In the genomic region with DNA sequence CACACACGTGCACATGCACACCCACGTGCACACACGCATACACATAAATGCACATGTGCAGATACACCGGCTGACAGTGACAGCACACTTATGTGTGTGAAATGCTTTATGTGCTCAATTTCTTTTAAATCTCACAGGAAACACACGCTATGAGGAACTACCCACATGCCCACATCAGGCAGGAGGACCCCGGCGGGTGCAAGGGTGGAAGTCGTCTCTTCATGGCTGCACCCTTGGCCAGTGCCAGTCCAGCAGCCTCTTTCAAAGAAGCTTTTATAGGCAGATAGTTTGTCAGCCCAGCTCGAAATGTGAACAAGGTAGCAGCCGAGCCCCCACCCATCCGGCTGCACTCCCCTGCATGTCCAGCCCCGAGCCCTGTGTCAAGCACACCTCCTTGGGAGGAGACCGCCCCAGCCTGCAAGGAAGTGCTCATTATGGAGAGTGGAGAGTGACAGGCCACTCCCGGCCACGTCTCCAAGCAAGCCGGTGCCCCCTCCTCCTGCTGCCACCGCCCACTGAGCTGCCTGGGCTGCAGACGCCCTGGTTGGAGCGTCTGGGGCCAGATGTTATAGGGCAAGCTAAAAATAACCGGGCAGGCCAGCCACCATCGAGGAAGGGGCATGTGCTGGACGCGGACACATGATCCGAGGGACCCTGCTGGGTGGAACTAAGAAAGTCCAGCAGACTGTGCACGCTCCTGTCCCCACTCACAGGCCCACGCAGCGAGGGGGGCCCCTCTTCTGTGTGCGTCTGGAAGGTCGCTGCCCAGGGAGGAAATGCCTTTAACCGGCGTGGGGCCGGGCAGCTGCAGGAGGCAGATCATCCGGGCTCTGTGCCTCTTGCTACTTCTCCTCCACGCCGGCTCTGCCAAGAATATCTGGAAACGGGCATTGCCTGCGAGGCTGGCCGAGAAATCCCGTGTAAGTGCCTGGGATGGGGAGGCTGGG, we compare ENCODE assay signal across 9 cellular contexts. TPM values are rescaled to one million over a fixed set of nuclear protein-coding genes. Genes with fewer than 3 reads are reported as not detected.
DNase-seq lines count a peak whose midpoint lies in the region; ATAC-seq and TF ChIP-seq lines count a peak whose summit lies in the region.
"Had no signal": no experiment of that assay in that cellular context is flagged by ENCODE, and none has a peak within 500 bp of the region (broad histone marks: within the 10 kb centered on the region; RNA-seq: fewer than 3 reads in every experiment).

A gene with protein sequence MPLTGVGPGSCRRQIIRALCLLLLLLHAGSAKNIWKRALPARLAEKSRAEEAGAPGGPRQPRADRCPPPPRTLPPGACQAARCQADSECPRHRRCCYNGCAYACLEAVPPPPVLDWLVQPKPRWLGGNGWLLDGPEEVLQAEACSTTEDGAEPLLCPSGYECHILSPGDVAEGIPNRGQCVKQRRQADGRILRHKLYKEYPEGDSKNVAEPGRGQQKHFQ (plus strand): TSS at position 683 of the 947 bp plus-strand sequence. CDS start 94 bp downstream, at position 777.

- CTCF ChIA-PET in activated CD4-positive, alpha-beta T cell treated with anti-CD3 and anti-CD28 coated beads for 36 hours (lab: Charles Lee), result interaction anchor here (0.7 kb wide), 1 partner anchor 11 kb away, joined by 3 read pairs; no protein-coding TSS in a partner anchor

- WGBS in testis, 2 donors, result 35 to 62% methylated on average over 27 to 36 of the region's 39 CpGs
- 12 to 15% methylated on average over 37 to 39 of the region's 39 CpGs for WGBS in tibial nerve, 2 donors

- peak; percentile 34 for DNase-seq in NCI-H146 (lab: John Stamatoyannopoulos, UW)
- DNase-seq in colonic mucosa, result no peak
- peak; percentile 51 for DNase-seq in lower lobe of right lung
- no peak for DNase-seq in testis
- no peak for DNase-seq in tibial nerve (ENCODE audit: low spot score in 2 of 2)
- DNase-seq in activated CD4-positive, alpha-beta T cell treated with anti-CD3 and anti-CD28 coated beads for 36 hours, result no peak

- no peak within 1 kb of the TSS for H3K27ac Mint-ChIP-seq in activated CD4-positive, alpha-beta T cell treated with anti-CD3 and anti-CD28 coated beads for 36 hours

- H3K4me1 ChIP-seq in colonic mucosa, result peaks cover 10% of the 10 kb centered on the region
- peaks cover 18% of the 10 kb centered on the region for H3K4me1 ChIP-seq in lower lobe of right lung
- peaks cover 23% of the 10 kb centered on the region for H3K4me1 ChIP-seq in testis
- peaks cover 0 to 31% (median 12%) of the 10 kb centered on the region in 4 donors for H3K4me1 ChIP-seq in tibial nerve

- H3K36me3 ChIP-seq in colonic mucosa (no peaks in the 10 kb centered on the region), lower lobe of right lung (no peaks in the 10 kb centered on the region), testis (ENCODE audit: low read depth, missing control alignments) (no peaks in the 10 kb centered on the region), tibial nerve (no peaks in the 10 kb centered on the region)
- H3K36me3 ChIP-seq: uterus had no signal

- H3K36me3 Mint-ChIP-seq in activated CD4-positive, alpha-beta T cell treated with anti-CD3 and anti-CD28 coated beads for 36 hours (ENCODE audit: low read depth), result no peaks in the 10 kb centered on the region

- TF ChIP-seq CTCF in colonic mucosa (IDR thresholded peaks at IDR 0.05) (no peak), lower lobe of right lung (IDR thresholded peaks at IDR 0.05) (no peak), testis (IDR thresholded peaks at IDR 0.05) (no peak), tibial nerve (IDR thresholded peaks at IDR 0.05) (no peak)

- intact Hi-C loops in colonic mucosa (cut with DNase I) (no loop called here), lower lobe of right lung (cut with DNase I) (no loop called here), testis (cut with DNase I; ENCODE audit: low total_unique reads) (no loop called here)
- intact Hi-C loops in activated CD4-positive, alpha-beta T cell treated with anti-CD3 and anti-CD28 coated beads for 36 hours (cut with DNase I, micrococcal nuclease), result no loop called here

- H3K4me1 Mint-ChIP-seq in activated CD4-positive, alpha-beta T cell treated with anti-CD3 and anti-CD28 coated beads for 36 hours, result peaks cover 7% of the 10 kb centered on the region

- no peaks in the 10 kb centered on the region for H3K9me3 ChIP-seq in colonic mucosa
- no peaks in the 10 kb centered on the region for H3K9me3 ChIP-seq in lower lobe of right lung
- no peaks in the 10 kb centered on the region for H3K9me3 ChIP-seq in testis
- H3K9me3 ChIP-seq in tibial nerve, result no peaks in the 10 kb centered on the region
- H3K9me3 ChIP-seq: uterus had no signal

- TF ChIP-seq POLR2A in testis (IDR thresholded peaks at IDR 0.05), result no peak
- no peak for TF ChIP-seq POLR2A in tibial nerve (IDR thresholded peaks at IDR 0.05)

- peaks cover 39% of the 10 kb centered on the region for H3K27me3 Mint-ChIP-seq in activated CD4-positive, alpha-beta T cell treated with anti-CD3 and anti-CD28 coated beads for 36 hours

- peak within 1 kb of the TSS; percentile 47 to 61 for H3K9ac ChIP-seq in colonic mucosa (ENCODE audit: low read depth in 2 of 2, low read length in 2 of 2)

- no peaks in the 10 kb centered on the region for H3K27me3 ChIP-seq in colonic mucosa
- H3K27me3 ChIP-seq in lower lobe of right lung (ENCODE audit: low read depth), result peaks cover 6% of the 10 kb centered on the region
- no peaks in the 10 kb centered on the region for H3K27me3 ChIP-seq in testis
- H3K27me3 ChIP-seq in tibial nerve, result peaks cover 0 to 16% of the 10 kb centered on the region in 2 donors
- H3K27me3 ChIP-seq: uterus had no signal

- no peak within 1 kb of the TSS for H3K4me3 Mint-ChIP-seq in activated CD4-positive, alpha-beta T cell treated with anti-CD3 and anti-CD28 coated beads for 36 hours

- H3K9me3 Mint-ChIP-seq in activated CD4-positive, alpha-beta T cell treated with anti-CD3 and anti-CD28 coated beads for 36 hours (ENCODE audit: low read depth), result no peaks in the 10 kb centered on the region

- peak in 1 of 2 donors; percentile 10 for TF ChIP-seq EP300 in tibial nerve (IDR thresholded peaks at IDR 0.05)

- H3K27ac ChIP-seq in colonic mucosa (peak within 1 kb of the TSS; percentile 61), lower lobe of right lung (peak within 1 kb of the TSS; percentile 75), testis (peak within 1 kb of the TSS in 1 of 2 donors; percentile 32), tibial nerve (peak within 1 kb of the TSS in 2 of 4 donors; percentile 23 to 66)
- H3K27ac ChIP-seq: uterus had no signal

- ATAC-seq in lower lobe of right lung (peak; percentile 61 to 64), GM21786 (IDR thresholded peaks at IDR 0.05; ENCODE audit: unreplicated experiment) (no peak), HG03045 (IDR thresholded peaks at IDR 0.05; ENCODE audit: unreplicated experiment) (no peak)
- ATAC-seq in activated CD4-positive, alpha-beta T cell treated with anti-CD3 and anti-CD28 coated beads for 36 hours, result no peak

- POLR2A ChIA-PET in activated CD4-positive, alpha-beta T cell treated with anti-CD3 and anti-CD28 coated beads for 36 hours (lab: Charles Lee), result no interaction called here

- H3K4me3 ChIP-seq in colonic mucosa (peak within 1 kb of the TSS; percentile 25), lower lobe of right lung (peak within 1 kb of the TSS; percentile 54), testis (peak within 1 kb of the TSS; percentile 6 to 31), tibial nerve (peak within 1 kb of the TSS in 2 of 4 donors; percentile 1 to 40)
- H3K4me3 ChIP-seq: uterus had no signal

RNA-seq across cellular contexts. Expression of the gene that starts here (rescaled TPM):
- total RNA-seq in colonic mucosa (10 to 100 TPM in 1 of 2 donors, 1 to 10 TPM in 1; 4.4 to 17.4 TPM), lower lobe of right lung (18.0 TPM), testis (10 to 100 TPM; 18.9 to 23.5 TPM), tibial nerve (1 to 10 TPM; 3.5 to 4.6 (median 4.2) TPM)
- polyA plus RNA-seq in testis (ENCODE audit: insufficient read depth, low read depth, low replicate concordance), result 16.4 TPM
- total RNA-seq in activated CD4-positive, alpha-beta T cell treated with anti-CD3 and anti-CD28 coated beads for 36 hours, result not detected

Comparison
In these comparisons a context has a peak if more than half of its experiments do, and no peak if none do; other contexts are left out.
1. RNA of the gene that starts here (total RNA-seq): 18.9 to 23.5 TPM in testis, 18.0 TPM in lower lobe of right lung (single experiment), 4.4 to 17.4 TPM in colonic mucosa and 3.5 to 4.6 TPM in tibial nerve; not detected in activated CD4-positive, alpha-beta T cell treated with anti-CD3 and anti-CD28 coated beads for 36 hours; every median in the first group is over 4 times any median in the second.
2. DNase-seq: peak in NCI-H146 (single experiment) and lower lobe of right lung (single experiment); none in colonic mucosa (single experiment), testis (single experiment), tibial nerve (0 of 2) and activated CD4-positive, alpha-beta T cell treated with anti-CD3 and anti-CD28 coated beads for 36 hours (single experiment).
3. ATAC-seq: peak in lower lobe of right lung (2 of 2); none in activated CD4-positive, alpha-beta T cell treated with anti-CD3 and anti-CD28 coated beads for 36 hours (single experiment), GM21786 (single experiment) and HG03045 (single experiment).